ENCODE assay signal across 32 cellular contexts in genomic region chr1:160080381-160081100, GRCh38. TPM values are rescaled to one million over a fixed set of nuclear protein-coding genes. Genes with fewer than 3 reads are reported as not detected.
DNase-seq lines count a peak whose midpoint lies in the region; ATAC-seq, FAIRE-seq and TF ChIP-seq lines count a peak whose summit lies in the region.
"Had no signal": no experiment of that assay in that cellular context is flagged by ENCODE, and none has a peak within 500 bp of the region (broad histone marks: within the 10 kb centered on the region; RNA-seq: fewer than 3 reads in every experiment).

No MANE protein-coding gene starts in this region.

- H3K9me3 ChIP-seq in astrocyte (ENCODE audit: insufficient read depth, low read depth, low read length) = no peaks in the 10 kb centered on the region
- H3K9me3 ChIP-seq in skeletal muscle satellite cell (replicated peaks; ENCODE audit: low read length) = no peaks in the 10 kb centered on the region
- H3K9me3 ChIP-seq: colonic mucosa, mucosa of descending colon had no signal

- TF ChIP-seq CTCF in astrocyte (IDR thresholded peaks at IDR 0.05; ENCODE audit: insufficient read depth, low read depth, low read length) = no peak

- H3K4me3 Mint-ChIP-seq in astrocyte (ENCODE audit: unreplicated experiment) = no peak overlapping the region
- H3K4me3 Mint-ChIP-seq in activated CD4-positive, alpha-beta memory T cell treated with anti-CD3 and anti-CD28 coated beads, Interleukin-2, amount 10 ng/mL, durations not matched to agents 7 days and 5 days = no peak overlapping the region
- H3K4me3 Mint-ChIP-seq: activated T-cell treated with anti-CD3 and anti-CD28 coated beads, Interleukin-2, amount 50 U/mL, for 4 hours; CD4-positive, alpha-beta T cell; natural killer cell treated with Interleukin-12 subunit alpha and Interleukin-12 subunit beta and Interleukin-15 and Interleukin-18, amount 100 ng/mL, for 72 hours had no signal

- POLR2A ChIA-PET in activated CD4-positive, alpha-beta memory T cell treated with anti-CD3 and anti-CD28 coated beads, Interleukin-2, amount 10 ng/mL, durations not matched to agents 7 days and 5 days (lab: Charles Lee) = no interaction called here

- H3K27ac ChIP-seq in astrocyte (ENCODE audit: low read depth, low read length) = no peak overlapping the region
- H3K27ac ChIP-seq: colonic mucosa had no signal

- H3K27me3 Mint-ChIP-seq in astrocyte (ENCODE audit: low read depth, unreplicated experiment) = peaks cover 57% of the 10 kb centered on the region
- peaks cover 59% of the 10 kb centered on the region for H3K27me3 Mint-ChIP-seq in activated CD4-positive, alpha-beta memory T cell treated with anti-CD3 and anti-CD28 coated beads, Interleukin-2, amount 10 ng/mL, durations not matched to agents 7 days and 5 days

- CTCF ChIA-PET in activated CD4-positive, alpha-beta memory T cell treated with anti-CD3 and anti-CD28 coated beads, Interleukin-2, amount 10 ng/mL, durations not matched to agents 7 days and 5 days (lab: Charles Lee) = interaction anchor here (0.6 to 9.7 kb wide), 10 partner anchors 10 to 256 kb away, joined by 3 to 112 read pairs (median 16); partner anchors contain the start of genes IGSF8 and KCNJ10

- no peak overlapping the region for H3K27ac Mint-ChIP-seq in astrocyte (ENCODE audit: unreplicated experiment)
- H3K27ac Mint-ChIP-seq in activated CD4-positive, alpha-beta memory T cell treated with anti-CD3 and anti-CD28 coated beads, Interleukin-2, amount 10 ng/mL, durations not matched to agents 7 days and 5 days = no peak overlapping the region
- H3K27ac Mint-ChIP-seq: CD4-positive, alpha-beta T cell; natural killer cell treated with Interleukin-12 subunit alpha and Interleukin-12 subunit beta and Interleukin-15 and Interleukin-18, amount 100 ng/mL, for 72 hours had no signal

- no peak for ATAC-seq in HG03039 (IDR thresholded peaks at IDR 0.05; ENCODE audit: unreplicated experiment)
- ATAC-seq: mucosa of descending colon; natural killer cell treated with Interleukin-12 subunit alpha and Interleukin-12 subunit beta and Interleukin-15 and Interleukin-18, amount 100 ng/mL, for 72 hours had no signal

- H4K20me1 ChIP-seq in astrocyte (ENCODE audit: insufficient read depth, low read length) = no peaks in the 10 kb centered on the region

- H3K79me2 ChIP-seq in astrocyte (ENCODE audit: insufficient read depth, low read length) = no peaks in the 10 kb centered on the region

- peaks cover 6% of the 10 kb centered on the region for H3K4me1 ChIP-seq in astrocyte (ENCODE audit: insufficient read depth, low read length)
- peaks cover 4% of the 10 kb centered on the region for H3K4me1 ChIP-seq in skeletal muscle satellite cell (ENCODE audit: control insufficient read depth, insufficient read depth, low read length)
- H3K4me1 ChIP-seq: colonic mucosa had no signal

- peaks cover 1% of the 10 kb centered on the region for H3K9me3 Mint-ChIP-seq in astrocyte (ENCODE audit: unreplicated experiment)
- no peaks in the 10 kb centered on the region for H3K9me3 Mint-ChIP-seq in activated CD4-positive, alpha-beta memory T cell treated with anti-CD3 and anti-CD28 coated beads, Interleukin-2, amount 10 ng/mL, durations not matched to agents 7 days and 5 days
- H3K9me3 Mint-ChIP-seq: activated T-cell treated with anti-CD3 and anti-CD28 coated beads, Interleukin-2, amount 50 U/mL, for 4 hours; CD4-positive, alpha-beta T cell; natural killer cell treated with Interleukin-12 subunit alpha and Interleukin-12 subunit beta and Interleukin-15 and Interleukin-18, amount 100 ng/mL, for 72 hours had no signal

- H3K4me1 Mint-ChIP-seq in astrocyte (ENCODE audit: low read depth, unreplicated experiment) = peaks cover 4% of the 10 kb centered on the region
- H3K4me1 Mint-ChIP-seq in activated CD4-positive, alpha-beta memory T cell treated with anti-CD3 and anti-CD28 coated beads, Interleukin-2, amount 10 ng/mL, durations not matched to agents 7 days and 5 days = peaks cover 7% of the 10 kb centered on the region

- H2AFZ ChIP-seq in astrocyte (ENCODE audit: low read depth, low read length) = no peak overlapping the region

- H3K4me3 ChIP-seq in astrocyte (ENCODE audit: insufficient read depth, low read depth, low read length) (no peak overlapping the region), skeletal muscle satellite cell (ENCODE audit: low read length) (no peak overlapping the region)
- H3K4me3 ChIP-seq: colonic mucosa, lung, mucosa of descending colon, smooth muscle cell had no signal

- H3K4me2 ChIP-seq in astrocyte (ENCODE audit: low read length) = peak overlapping the region; percentile 7
- peak overlapping the region; percentile 8 for H3K4me2 ChIP-seq in skeletal muscle satellite cell (ENCODE audit: low read length)
- H3K4me2 ChIP-seq: smooth muscle cell had no signal

- H3K9ac ChIP-seq in astrocyte (ENCODE audit: low read length) (no peak overlapping the region), skeletal muscle satellite cell (ENCODE audit: low read depth, low read length) (no peak overlapping the region)

- no peaks in the 10 kb centered on the region for H3K36me3 ChIP-seq in astrocyte (ENCODE audit: insufficient read depth, low read length)
- no peaks in the 10 kb centered on the region for H3K36me3 ChIP-seq in skeletal muscle satellite cell (ENCODE audit: insufficient read depth, low read length)
- H3K36me3 ChIP-seq: colonic mucosa had no signal

- no peak for FAIRE-seq in astrocyte (lab: Jason Lieb, UNC)
- FAIRE-seq: D721Med, H1 had no signal

- H3K27me3 ChIP-seq in astrocyte (ENCODE audit: insufficient read depth, low read length) = peaks cover 54% of the 10 kb centered on the region
- peaks cover 61% of the 10 kb centered on the region for H3K27me3 ChIP-seq in skeletal muscle satellite cell (ENCODE audit: control insufficient read depth, insufficient read depth, low read length)

- DNase-seq in NCI-H146 (lab: John Stamatoyannopoulos, UW) = peak; percentile 2
- DNase-seq in NCI-H146 treated with DMSO at 0.1 percent for 48 hours (lab: John Stamatoyannopoulos, UW; ENCODE audit: unreplicated experiment) = no peak
- DNase-seq in LHCN-M2 (ENCODE audit: low read depth) = peak; percentile 21
- no peak for DNase-seq in astrocyte (ENCODE audit: low read depth)
- DNase-seq in activated CD4-positive, alpha-beta memory T cell treated with anti-CD3 and anti-CD28 coated beads, Interleukin-2, amount 10 ng/mL, durations not matched to agents 7 days and 5 days = no peak
- DNase-seq in activated CD4-positive, alpha-beta T cell treated with anti-CD3 and anti-CD28 coated beads for 48 hours = no peak
- DNase-seq: 8988T; activated CD4-positive, alpha-beta T cell treated with anti-CD3 and anti-CD28 coated beads for 1 hour; activated T-cell treated with anti-CD3 and anti-CD28 coated beads, Interleukin-2, amount 50 U/mL, for 4 hours; CD4-positive, alpha-beta T cell; colonic mucosa; effector memory CD4-positive, alpha-beta T cell; Kasumi-1; mucosa of descending colon; NCI-H187 treated with DMSO at 0.1 percent for 48 hours; NCI-H345; NCI-H82; OCI-M1; stimulated activated CD4-positive, alpha-beta T cell treated with anti-CD3 and anti-CD28 coated beads, Interleukin-2, amount 100 ng/mL, for 24 hours; T-helper 2 cell had no signal

- no peaks in the 10 kb centered on the region for H3K36me3 Mint-ChIP-seq in astrocyte (ENCODE audit: low read depth, unreplicated experiment)
- no peaks in the 10 kb centered on the region for H3K36me3 Mint-ChIP-seq in activated CD4-positive, alpha-beta memory T cell treated with anti-CD3 and anti-CD28 coated beads, Interleukin-2, amount 10 ng/mL, durations not matched to agents 7 days and 5 days (ENCODE audit: low read depth)
- H3K36me3 Mint-ChIP-seq: natural killer cell treated with Interleukin-12 subunit alpha and Interleukin-12 subunit beta and Interleukin-15 and Interleukin-18, amount 100 ng/mL, for 72 hours had no signal

RNA-seq across cellular contexts. Expression of gene KCNJ9, which starts 0.8 kb away (rescaled TPM):
- total RNA-seq in LHCN-M2 (2014; rRNA removed) (not detected in 2 replicates), astrocyte (not detected in 2 replicates)
- not detected for polyA plus RNA-seq in LHCN-M2 (2012)
- total RNA-seq in skeletal muscle satellite cell (2012; rRNA removed) = not detected in 2 replicates
- total RNA-seq in activated CD4-positive, alpha-beta memory T cell treated with anti-CD3 and anti-CD28 coated beads, Interleukin-2, amount 10 ng/mL, durations not matched to agents 7 days and 5 days = not detected
- total RNA-seq: activated T-cell treated with anti-CD3 and anti-CD28 coated beads, Interleukin-2, amount 50 U/mL, for 4 hours; CD4-positive, alpha-beta T cell; epithelial cell of proximal tubule; kidney epithelial cell; lung; natural killer cell treated with Interleukin-12 subunit alpha and Interleukin-12 subunit beta and Interleukin-15 and Interleukin-18, amount 100 ng/mL, for 72 hours; osteocyte; renal cortical epithelial cell; smooth muscle cell; subcutaneous adipose tissue had no signal
- polyA plus RNA-seq: lung, smooth muscle cell had no signal

RNA-seq across cellular contexts. Expression of gene KCNJ10, which starts 10.6 kb away (rescaled TPM):
- not detected in 2 replicates for total RNA-seq in LHCN-M2 (2014; rRNA removed)
- polyA plus RNA-seq in LHCN-M2 (2012) = 0.04 TPM
- total RNA-seq in astrocyte = 0.27 and 0.29 TPM in 2 replicates
- total RNA-seq in skeletal muscle satellite cell (2012; rRNA removed) = not detected in 2 replicates
- total RNA-seq in activated CD4-positive, alpha-beta memory T cell treated with anti-CD3 and anti-CD28 coated beads, Interleukin-2, amount 10 ng/mL, durations not matched to agents 7 days and 5 days = not detected
- total RNA-seq: CD4-positive, alpha-beta T cell; epithelial cell of proximal tubule; osteocyte; smooth muscle cell; subcutaneous adipose tissue had no signal
- polyA plus RNA-seq: smooth muscle cell had no signal

RNA-seq across cellular contexts. Expression of gene IGSF8, which starts 17.9 kb away (rescaled TPM):
- 21.7 and 22.2 TPM in 2 replicates for total RNA-seq in LHCN-M2 (2014; rRNA removed)
- 14.5 TPM for polyA plus RNA-seq in LHCN-M2 (2012)
- 42.8 and 45.8 TPM in 2 replicates for total RNA-seq in astrocyte
- total RNA-seq in skeletal muscle satellite cell (2012; rRNA removed) = 14.0 and 16.7 TPM in 2 replicates
- 10 to 100 TPM; 30.5 to 31.6 TPM for total RNA-seq in activated CD4-positive, alpha-beta memory T cell treated with anti-CD3 and anti-CD28 coated beads, Interleukin-2, amount 10 ng/mL, durations not matched to agents 7 days and 5 days

RNA-seq across cellular contexts. Expression of gene ATP1A2, which starts 35.0 kb away (rescaled TPM):
- 1.3 and 1.4 TPM in 2 replicates for total RNA-seq in LHCN-M2 (2014; rRNA removed)
- polyA plus RNA-seq in LHCN-M2 (2012) = 1.00 TPM
- total RNA-seq in astrocyte = 2.5 and 3.5 TPM in 2 replicates
- 0.25 and 4.8 TPM in 2 replicates for total RNA-seq in skeletal muscle satellite cell (2012; rRNA removed)
- not detected for total RNA-seq in activated CD4-positive, alpha-beta memory T cell treated with anti-CD3 and anti-CD28 coated beads, Interleukin-2, amount 10 ng/mL, durations not matched to agents 7 days and 5 days
- total RNA-seq: activated T-cell treated with anti-CD3 and anti-CD28 coated beads, Interleukin-2, amount 50 U/mL, for 4 hours; CD4-positive, alpha-beta T cell; epithelial cell of proximal tubule; natural killer cell treated with Interleukin-12 subunit alpha and Interleukin-12 subunit beta and Interleukin-15 and Interleukin-18, amount 100 ng/mL, for 72 hours; smooth muscle cell had no signal
- polyA plus RNA-seq: smooth muscle cell had no signal

RNA-seq across cellular contexts. Expression of gene PIGM, which starts 48.8 kb away (rescaled TPM):
- total RNA-seq in LHCN-M2 (2014; rRNA removed) (4.3 and 5.4 TPM in 2 replicates), astrocyte (7.0 and 7.8 TPM in 2 replicates)
- polyA plus RNA-seq in LHCN-M2 (2012) = 2.7 TPM
- total RNA-seq in skeletal muscle satellite cell (2012; rRNA removed) = 5.1 and 5.5 TPM in 2 replicates
- total RNA-seq in activated CD4-positive, alpha-beta memory T cell treated with anti-CD3 and anti-CD28 coated beads, Interleukin-2, amount 10 ng/mL, durations not matched to agents 7 days and 5 days = 1 to 10 TPM; 5.2 to 5.7 TPM

Comparison
In these comparisons a context has a peak if more than half of its experiments do, and no peak if none do; other contexts are left out.
1. DNase-seq: peak in NCI-H146 (single experiment) and LHCN-M2 (single experiment); none in NCI-H146 treated with DMSO at 0.1 percent for 48 hours (single experiment), astrocyte (single experiment), activated CD4-positive, alpha-beta memory T cell treated with anti-CD3 and anti-CD28 coated beads, Interleukin-2, amount 10 ng/mL, durations not matched to agents 7 days and 5 days (single experiment) and activated CD4-positive, alpha-beta T cell treated with anti-CD3 and anti-CD28 coated beads for 48 hours (single experiment).